8 cellular contexts compared by ENCODE assay signal in the genomic region with DNA sequence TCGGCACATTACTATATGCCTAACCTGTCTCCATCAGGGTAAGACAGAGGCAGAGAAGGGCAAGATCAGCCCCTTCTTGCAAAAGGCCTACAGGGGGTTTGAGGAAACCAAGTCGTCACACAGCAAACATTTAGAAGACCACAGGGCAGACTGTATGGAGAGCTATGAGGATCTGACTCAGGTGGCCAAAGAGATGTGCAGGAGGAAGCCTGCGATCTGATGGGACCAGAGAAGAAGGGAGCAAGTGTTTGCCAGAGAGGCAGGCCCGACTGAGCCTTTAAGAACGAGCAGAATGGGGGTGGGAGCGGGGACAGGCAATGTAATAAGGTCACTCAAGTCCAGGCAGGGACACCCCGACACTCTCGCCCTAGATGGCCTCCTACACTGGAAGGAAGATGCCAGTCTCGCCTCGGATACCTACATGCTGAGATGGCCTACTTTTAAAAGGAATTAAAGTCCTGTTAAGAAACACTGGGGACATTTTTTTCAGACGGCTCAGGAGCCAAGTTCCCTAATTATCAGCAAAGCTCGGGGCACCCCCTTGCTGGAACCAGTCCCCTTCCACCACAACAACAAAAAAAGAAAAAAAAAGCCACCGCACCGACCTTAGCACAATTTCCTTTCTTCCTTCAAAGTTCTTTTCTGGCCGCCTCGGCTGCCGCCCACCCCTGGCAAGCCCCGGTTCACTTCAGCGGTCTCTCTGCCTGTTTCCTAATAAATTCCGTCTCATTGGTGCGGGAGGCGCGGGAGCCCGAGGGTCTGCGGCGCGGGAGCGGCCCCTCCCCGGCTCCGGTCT. TPM values are rescaled to one million over a fixed set of nuclear protein-coding genes. Genes with fewer than 3 reads are reported as not detected.
DNase-seq lines count a peak whose midpoint lies in the region; ATAC-seq and TF ChIP-seq lines count a peak whose summit lies in the region.

No MANE protein-coding gene starts in this region.

- in situ Hi-C loops in G401 (cut with HindIII; ENCODE audit: low sequenced_read_pairs): no loop called here

- H3K27ac ChIP-seq in coronary artery: peak overlapping the region; percentile 87 to 96

- peak; percentile 49 for DNase-seq in G401 (ENCODE audit: low spot score)
- peak; percentile 23 to 25 for DNase-seq in NOMO-1 (lab: John Stamatoyannopoulos, UW; ENCODE audit: unreplicated experiment in 2 of 2)
- DNase-seq in coronary artery (ENCODE audit: low spot score): peak; percentile 72
- peak in 2 of 10 donors; percentile 6 to 40 for DNase-seq in naive thymus-derived CD8-positive, alpha-beta T cell
- no peak for DNase-seq in omental fat pad (ENCODE audit: low spot score)
- DNase-seq in HuH-7.5 (ENCODE audit: low spot score): no peak
- no peak for DNase-seq in T1000 (lab: John Stamatoyannopoulos, UW)

- ATAC-seq in naive thymus-derived CD8-positive, alpha-beta T cell: peak; percentile 0 to 1
- ATAC-seq in omental fat pad (ENCODE audit: low FRiP score) (no peak), GM21526 (IDR thresholded peaks at IDR 0.05; ENCODE audit: low FRiP score, unreplicated experiment) (no peak)

- H3K9me3 Mint-ChIP-seq in naive thymus-derived CD8-positive, alpha-beta T cell: no peaks in the 10 kb centered on the region

- peak overlapping the region; percentile 76 to 98 (median 93) for H3K4me3 Mint-ChIP-seq in naive thymus-derived CD8-positive, alpha-beta T cell

- no peaks in the 10 kb centered on the region for H3K36me3 Mint-ChIP-seq in naive thymus-derived CD8-positive, alpha-beta T cell

- POLR2A ChIA-PET in naive thymus-derived CD8-positive, alpha-beta T cell (lab: Charles Lee): interaction anchor here (0.7 to 3.1 kb wide), 5 partner anchors 105 to 1795 kb away, joined by 4 to 20 read pairs (median 5); a partner anchor contains a TSS

- TF ChIP-seq CTCF in coronary artery (IDR thresholded peaks at IDR 0.05) (no peak), omental fat pad (IDR thresholded peaks at IDR 0.05) (no peak)

- peaks cover 26 to 51% (median 43%) of the 10 kb centered on the region in 4 donors for H3K4me1 Mint-ChIP-seq in naive thymus-derived CD8-positive, alpha-beta T cell

- H3K27me3 Mint-ChIP-seq in naive thymus-derived CD8-positive, alpha-beta T cell: no peaks in the 10 kb centered on the region

- peak overlapping the region; percentile 98 for H3K4me3 ChIP-seq in coronary artery

- peak overlapping the region; percentile 26 to 92 (median 82) for H3K27ac Mint-ChIP-seq in naive thymus-derived CD8-positive, alpha-beta T cell

RNA-seq across cellular contexts. Expression of a gene that starts 1.5 kb away (rescaled TPM):
- total RNA-seq in G401 (2014; rRNA removed; shearing (Covaris generic)): 11.4 and 24.6 TPM in 2 replicates
- 10 to 100 TPM; 17.1 to 20.0 TPM for total RNA-seq in naive thymus-derived CD8-positive, alpha-beta T cell
- 1 to 10 TPM; 1.7 to 3.5 (median 2.6) TPM for polyA plus RNA-seq in naive thymus-derived CD8-positive, alpha-beta T cell
- total RNA-seq in omental fat pad: 10 to 100 TPM in 2 of 4 donors, 1 to 10 TPM in 2; 5.1 to 15.6 (median 9.4) TPM

RNA-seq across cellular contexts. Expression of a gene that starts 42.7 kb away (rescaled TPM):
- 18.1 and 19.0 TPM in 2 replicates for total RNA-seq in G401 (2014; rRNA removed; shearing (Covaris generic))
- total RNA-seq in naive thymus-derived CD8-positive, alpha-beta T cell: 10 to 100 TPM in 1 of 2 experiments, 1 to 10 TPM in 1; 7.4 to 11.3 TPM
- 1 to 10 TPM; 4.0 to 7.0 (median 4.3) TPM for polyA plus RNA-seq in naive thymus-derived CD8-positive, alpha-beta T cell
- total RNA-seq in omental fat pad: 10 to 100 TPM; 16.6 to 40.1 (median 20.7) TPM

Comparison
In these comparisons a context has a peak if more than half of its experiments do, and no peak if none do; other contexts are left out.
1. DNase-seq: peak in G401 (single experiment), NOMO-1 (2 of 2) and coronary artery (single experiment); none in omental fat pad (single experiment), HuH-7.5 (single experiment) and T1000 (single experiment).
2. ATAC-seq: peak in naive thymus-derived CD8-positive, alpha-beta T cell (2 of 2); none in omental fat pad (single experiment) and GM21526 (single experiment).